27 cellular contexts compared by ENCODE assay signal in genomic region chr12:17204289-17205054, GRCh38.
"Had no signal": no experiment of that assay in that cellular context is flagged by ENCODE, and none has a peak within 500 bp of the region (broad histone marks: within the 10 kb centered on the region; RNA-seq: fewer than 3 reads in every experiment).

No MANE protein-coding gene starts in this region.

- H3K4me1 Mint-ChIP-seq: central memory CD8-positive, alpha-beta T cell; naive thymus-derived CD8-positive, alpha-beta T cell; nephron progenitor cell; stimulated activated memory B cell treated with anti-CD40 and anti-IgM and Interleukin-4, amounts not matched to agents 10 μg/mL and 1 μg/mL and 100 μg/mL, for 72 hours had no signal

- H3K4me3 Mint-ChIP-seq: central memory CD8-positive, alpha-beta T cell; dendritic cell treated with granulocyte-macrophage colony-stimulating factor and Interleukin-4, amounts not matched to agents 40 ng/mL and 50 ng/mL, for 4 days; naive thymus-derived CD8-positive, alpha-beta T cell; nephron progenitor cell; stimulated activated memory B cell treated with anti-CD40 and anti-IgM and Interleukin-4, amounts not matched to agents 10 μg/mL and 1 μg/mL and 100 μg/mL, for 72 hours had no signal

- H3K9me3 Mint-ChIP-seq: nephron progenitor cell had no signal

- ATAC-seq: foreskin keratinocyte; gastroesophageal sphincter; heart left ventricle; naive thymus-derived CD8-positive, alpha-beta T cell; pancreas; stimulated activated naive CD8-positive, alpha-beta T cell treated with anti-CD3 and anti-CD28 coated beads, Interleukin-15, Interleukin-2, amounts not matched to agents 100 U/mL and 50 U/mL, for 24 hours had no signal

- H3K36me3 ChIP-seq: colonic mucosa, esophagus muscularis mucosa, gastroesophageal sphincter, heart left ventricle, pancreas, right lobe of liver, thoracic aorta, tibial nerve, upper lobe of left lung, uterus had no signal

- DNase-seq: colonic mucosa; effector CD8-positive, alpha-beta T cell; foreskin keratinocyte; kidney glomerular epithelial cell; naive thymus-derived CD8-positive, alpha-beta T cell; nephron progenitor cell; occipital lobe; right lobe of liver; small intestine; stimulated activated CD4-positive, alpha-beta T cell treated with anti-CD3 and anti-CD28 coated beads, Interleukin-15, amount 100 ng/mL, for 24 hours; stimulated activated CD4-positive, alpha-beta T cell treated with anti-CD3 and anti-CD28 coated beads, Interleukin-4, amount 100 ng/mL, for 1 hour; stimulated activated naive CD8-positive, alpha-beta T cell treated with anti-CD3 and anti-CD28 coated beads, Interleukin-15, Interleukin-2, amounts not matched to agents 100 U/mL and 50 U/mL, for 24 hours; substantia nigra; uterus had no signal

- H3K4me3 ChIP-seq: colonic mucosa, esophagus muscularis mucosa, gastroesophageal sphincter, heart left ventricle, hepatocyte, pancreas, right lobe of liver, thoracic aorta, tibial nerve, upper lobe of left lung, uterus had no signal

- H3K9me3 ChIP-seq: colonic mucosa, esophagus muscularis mucosa, gastroesophageal sphincter, pancreas, right lobe of liver, thoracic aorta, upper lobe of left lung, uterus had no signal

- H3K27ac ChIP-seq: colonic mucosa, esophagus muscularis mucosa, foreskin keratinocyte, gastroesophageal sphincter, heart left ventricle, hepatocyte, pancreas, right lobe of liver, thoracic aorta, tibial nerve, upper lobe of left lung, uterus had no signal

- H3K27me3 Mint-ChIP-seq: central memory CD8-positive, alpha-beta T cell; dendritic cell treated with granulocyte-macrophage colony-stimulating factor and Interleukin-4, amounts not matched to agents 40 ng/mL and 50 ng/mL, for 4 days; naive thymus-derived CD8-positive, alpha-beta T cell; stimulated activated memory B cell treated with anti-CD40 and anti-IgM and Interleukin-4, amounts not matched to agents 10 μg/mL and 1 μg/mL and 100 μg/mL, for 72 hours had no signal

- H3K27ac Mint-ChIP-seq: dendritic cell treated with granulocyte-macrophage colony-stimulating factor and Interleukin-4, amounts not matched to agents 40 ng/mL and 50 ng/mL, for 4 days; naive thymus-derived CD8-positive, alpha-beta T cell; nephron progenitor cell; stimulated activated memory B cell treated with anti-CD40 and anti-IgM and Interleukin-4, amounts not matched to agents 10 μg/mL and 1 μg/mL and 100 μg/mL, for 72 hours had no signal

- H3K27me3 ChIP-seq: colonic mucosa, esophagus muscularis mucosa, foreskin keratinocyte, gastroesophageal sphincter, heart left ventricle, hepatocyte, pancreas, right lobe of liver, tibial nerve, upper lobe of left lung, uterus had no signal

- H3K36me3 Mint-ChIP-seq: naive thymus-derived CD8-positive, alpha-beta T cell; stimulated activated memory B cell treated with anti-CD40 and anti-IgM and Interleukin-4, amounts not matched to agents 10 μg/mL and 1 μg/mL and 100 μg/mL, for 72 hours had no signal

- FAIRE-seq: endothelial cell of umbilical vein, islet of Langerhans, pancreas, small intestine had no signal

- H3K4me1 ChIP-seq: colonic mucosa, esophagus muscularis mucosa, foreskin keratinocyte, gastroesophageal sphincter, heart left ventricle, pancreas, right lobe of liver, tibial nerve, upper lobe of left lung, uterus had no signal
